ENCODE assay signal across 8 cellular contexts in genomic region chr1:232628335-232629214, GRCh38. TPM values are rescaled to one million over a fixed set of nuclear protein-coding genes. Genes with fewer than 3 reads are reported as not detected.
DNase-seq lines count a peak whose midpoint lies in the region; ATAC-seq, FAIRE-seq and TF ChIP-seq lines count a peak whose summit lies in the region.

No MANE protein-coding gene starts in this region.

- peak overlapping the region; percentile 93 for H3K4me3 Mint-ChIP-seq in CD4-positive, alpha-beta T cell

- no peak overlapping the region for H3K27ac ChIP-seq in CD4-positive, alpha-beta T cell (ENCODE audit: low read depth, low read length)
- H3K27ac ChIP-seq in HUES48 (ENCODE audit: low read depth, low read length), result no peak overlapping the region
- H3K27ac ChIP-seq in fibroblast of lung (ENCODE audit: insufficient read depth, low read length), result no peak overlapping the region
- no peak overlapping the region for H3K27ac ChIP-seq in osteoblast (ENCODE audit: low read depth, low read length)

- POLR2A ChIA-PET in CD4-positive, alpha-beta T cell (lab: Charles Lee), result interaction anchor here (0.5 to 1.1 kb wide), 2 partner anchors 295 to 520 kb away, joined by 4 to 5 read pairs; no protein-coding TSS in a partner anchor

- ATAC-seq in CD4-positive, alpha-beta T cell (ENCODE audit: poor library complexity), result no peak
- no peak for ATAC-seq in GM21390 (IDR thresholded peaks at IDR 0.05; ENCODE audit: unreplicated experiment)

- peaks cover 19% of the 10 kb centered on the region for H3K27me3 ChIP-seq in CD4-positive, alpha-beta T cell (ENCODE audit: control insufficient read depth, insufficient read depth, low read length)
- H3K27me3 ChIP-seq in HUES48 (ENCODE audit: control insufficient read depth, insufficient read depth, low read length) (peaks cover 35% of the 10 kb centered on the region), fibroblast of lung (ENCODE audit: control insufficient read depth, insufficient read depth, low read length) (peaks cover 11% of the 10 kb centered on the region), osteoblast (ENCODE audit: insufficient read depth, low read length) (peaks cover 27% of the 10 kb centered on the region)

- H3K36me3 ChIP-seq in HUES48 (ENCODE audit: control insufficient read depth, insufficient read depth, low read length) (no peaks in the 10 kb centered on the region), fibroblast of lung (ENCODE audit: control insufficient read depth, insufficient read depth, low read length) (no peaks in the 10 kb centered on the region), osteoblast (ENCODE audit: insufficient read depth, low read length) (no peaks in the 10 kb centered on the region)

- CTCF ChIA-PET in CD4-positive, alpha-beta T cell (lab: Charles Lee), result interaction anchor here (0.8 to 1.4 kb wide), 3 partner anchors 16 to 762 kb away, joined by 3 to 5 read pairs (median 3); no protein-coding TSS in a partner anchor

- peaks cover 40% of the 10 kb centered on the region for H3K4me1 ChIP-seq in HUES48 (ENCODE audit: control insufficient read depth, insufficient read depth, low read length)
- H3K4me1 ChIP-seq in fibroblast of lung (ENCODE audit: control insufficient read depth, extremely low read depth, insufficient read depth, low read length), result no peaks in the 10 kb centered on the region
- peaks cover 23% of the 10 kb centered on the region for H3K4me1 ChIP-seq in osteoblast (ENCODE audit: insufficient read depth, low read length)

- peak; percentile 84 for FAIRE-seq in TTC549 (lab: Jason Lieb, UNC)

- peaks cover 29% of the 10 kb centered on the region for H3K4me1 Mint-ChIP-seq in CD4-positive, alpha-beta T cell (ENCODE audit: low read depth)

- H3K27me3 Mint-ChIP-seq in CD4-positive, alpha-beta T cell, result peaks cover 39% of the 10 kb centered on the region

- intact Hi-C loops in CD4-positive, alpha-beta T cell (cut with DNase I, micrococcal nuclease), result no loop called here

- H3K4me2 ChIP-seq in fibroblast of lung (ENCODE audit: extremely low read depth, insufficient read depth, low read length), result peak overlapping the region; percentile 82
- peak overlapping the region; percentile 80 for H3K4me2 ChIP-seq in osteoblast (ENCODE audit: insufficient read depth, low read length)

- H3K36me3 Mint-ChIP-seq in CD4-positive, alpha-beta T cell (ENCODE audit: low read depth), result peaks cover 6% of the 10 kb centered on the region

- no peak overlapping the region for H3K9ac ChIP-seq in HUES48 (ENCODE audit: low read depth, low read length)
- no peak overlapping the region for H3K9ac ChIP-seq in fibroblast of lung (ENCODE audit: insufficient read depth, low read length)

- peak overlapping the region; percentile 73 for H3K4me3 ChIP-seq in HUES48 (ENCODE audit: low read depth, low read length)
- peak overlapping the region in 3 of 4 experiments; percentile 29 to 58 (median 58) for H3K4me3 ChIP-seq in fibroblast of lung (replicated peaks in 1 of 4; ENCODE audit: control extremely low read depth in 1 of 4, insufficient read depth in 1 of 4, low read depth in 3 of 4, low read length in 4 of 4)
- peak overlapping the region; percentile 72 for H3K4me3 ChIP-seq in osteoblast (ENCODE audit: insufficient read depth, low read length)

- TF ChIP-seq CTCF in CD4-positive, alpha-beta T cell (IDR thresholded peaks at IDR 0.05), result peak; percentile 8
- TF ChIP-seq CTCF in fibroblast of lung (conservative IDR thresholded peaks at IDR 0.05 in 1 of 2, IDR thresholded peaks at IDR 0.05 in 1 of 2; ENCODE audit: low read depth in 1 of 2, low read length in 2 of 2), result peak; percentile 14 to 51
- peak; percentile 32 for TF ChIP-seq CTCF in osteoblast (IDR thresholded peaks at IDR 0.05; ENCODE audit: extremely low read depth, low read depth, low read length)

- H3K27ac Mint-ChIP-seq in CD4-positive, alpha-beta T cell, result no peak overlapping the region

- no peaks in the 10 kb centered on the region for H3K79me2 ChIP-seq in fibroblast of lung (ENCODE audit: control insufficient read depth, insufficient read depth, low read length)
- H3K79me2 ChIP-seq in osteoblast (ENCODE audit: insufficient read depth, low read length), result no peaks in the 10 kb centered on the region

- DNase-seq in CD4-positive, alpha-beta T cell, result no peak
- DNase-seq in fibroblast of lung (ENCODE audit: low read depth in 2 of 2), result peak; percentile 54 to 75
- no peak for DNase-seq in osteoblast (ENCODE audit: insufficient read length, low spot score, missing footprints)
- DNase-seq in stimulated activated CD4-positive, alpha-beta T cell treated with anti-CD3 and anti-CD28 coated beads, Interleukin-15, amount 100 ng/mL, for 24 hours, result no peak
- no peak for DNase-seq in D341Med (ENCODE audit: low spot score)

- H3K9me3 ChIP-seq in CD4-positive, alpha-beta T cell (ENCODE audit: control insufficient read depth, low read length), result no peaks in the 10 kb centered on the region
- no peaks in the 10 kb centered on the region for H3K9me3 ChIP-seq in HUES48 (ENCODE audit: control insufficient read depth, insufficient read depth, low read length)
- no peaks in the 10 kb centered on the region for H3K9me3 ChIP-seq in fibroblast of lung (ENCODE audit: control insufficient read depth, insufficient read depth, low read depth, low read length)
- H3K9me3 ChIP-seq in osteoblast (ENCODE audit: low read depth, low read length), result no peaks in the 10 kb centered on the region

- H4K20me1 ChIP-seq in fibroblast of lung (ENCODE audit: control insufficient read depth, extremely low read depth, insufficient read depth, low read length) (no peaks in the 10 kb centered on the region), osteoblast (ENCODE audit: insufficient read depth, low read length) (no peaks in the 10 kb centered on the region)

- no peaks in the 10 kb centered on the region for H3K9me3 Mint-ChIP-seq in CD4-positive, alpha-beta T cell

- H2AFZ ChIP-seq in fibroblast of lung (ENCODE audit: low read length) (no peak overlapping the region), osteoblast (ENCODE audit: low read length) (peak overlapping the region; percentile 39)

RNA-seq across cellular contexts. Expression of gene SIPA1L2, which starts 1.4 kb away (rescaled TPM):
- total RNA-seq in CD4-positive, alpha-beta T cell, result 1 to 10 TPM; 1.8 to 1.9 TPM
- 2.0 and 12.6 TPM in 2 replicates for total RNA-seq in fibroblast of lung
- 0.39 and 2.0 TPM in 2 replicates for polyA plus RNA-seq in fibroblast of lung
- polyA plus RNA-seq in fibroblast of lung (2012), result 0.38 and 1.5 TPM in 2 replicates
- 0.67 and 2.8 TPM in 2 replicates for polyA minus RNA-seq in fibroblast of lung (ENCODE audit: low replicate concordance)
- total RNA-seq in osteoblast, result 6.9 and 8.0 TPM in 2 replicates

Comparison
In these comparisons a context has a peak if more than half of its experiments do, and no peak if none do; other contexts are left out.
1. DNase-seq: peak in fibroblast of lung (2 of 2); none in CD4-positive, alpha-beta T cell (0 of 10), osteoblast (single experiment), stimulated activated CD4-positive, alpha-beta T cell treated with anti-CD3 and anti-CD28 coated beads, Interleukin-15, amount 100 ng/mL, for 24 hours (single experiment) and D341Med (single experiment).
2. Peak in every context shown above with its lines, with median percentiles within 50 percentile points of each other: CTCF ChIP-seq and H3K4me3 ChIP-seq.